ENCODE assay signal across 25 cellular contexts in genomic region chr4:1557221-1557597, GRCh38.
"Had no signal": no experiment of that assay in that cellular context is flagged by ENCODE, and none has a peak within 500 bp of the region (broad histone marks: within the 10 kb centered on the region; RNA-seq: fewer than 3 reads in every experiment).

No MANE protein-coding gene starts in this region.

- H3K27me3 ChIP-seq: thyroid gland had no signal

- H3K27ac ChIP-seq: colonic mucosa, epithelial cell of prostate, esophagus squamous epithelium, heart right ventricle, lower lobe of right lung, parathyroid adenoma, psoas muscle, stomach, thyroid gland, upper lobe of left lung had no signal

- H3K36me3 ChIP-seq: colonic mucosa, esophagus squamous epithelium, heart right ventricle, lower lobe of right lung, stomach, thyroid gland, upper lobe of left lung had no signal

- H3K4me3 ChIP-seq: colonic mucosa, esophagus squamous epithelium, heart right ventricle, lower lobe of right lung, psoas muscle, stomach, thyroid gland, upper lobe of left lung had no signal

- DNase-seq: activated B cell treated with CpG ODN at 0.5 μM for 24 hours; activated CD4-positive, alpha-beta T cell treated with anti-CD3 and anti-CD28 coated beads, Interleukin-2, amount 50 U/mL, for 1 hour; activated CD8-positive, alpha-beta T cell treated with anti-CD3 and anti-CD28 coated beads for 36 hours; activated naive CD8-positive, alpha-beta T cell treated with anti-CD3 and anti-CD28 coated beads, Interleukin-2, amount 50 U/mL, for 24 hours; activated T-cell treated with anti-CD3 and anti-CD28 coated beads, Interleukin-2, amount 50 U/mL, for 48 hours; amygdala; colonic mucosa; effector CD8-positive, alpha-beta T cell; esophagus squamous epithelium; foreskin melanocyte; heart right ventricle; kidney glomerular epithelial cell; lower lobe of right lung; mesenchymal stem cell; naive thymus-derived CD8-positive, alpha-beta T cell; occipital lobe; psoas muscle; stimulated activated CD4-positive, alpha-beta T cell treated with anti-CD3 and anti-CD28 coated beads, Interleukin-15, amount 100 ng/mL, for 24 hours; stimulated activated CD4-positive, alpha-beta T cell treated with anti-CD3 and anti-CD28 coated beads, Interleukin-2, amount 100 ng/mL, for 24 hours; stomach; thyroid gland had no signal

- ATAC-seq: activated CD8-positive, alpha-beta T cell treated with anti-CD3 and anti-CD28 coated beads for 36 hours; activated naive CD8-positive, alpha-beta T cell treated with anti-CD3 and anti-CD28 coated beads, Interleukin-2, amount 50 U/mL, for 24 hours; left lobe of liver; lower lobe of right lung; psoas muscle had no signal
